1 cellular context compared by ENCODE assay signal in genomic region chr16:87789437-87790277, GRCh38.
A peak's percentile ranks its signal among the peaks of the same experiment; 100 is the strongest.
TF ChIP-seq lines count a peak whose summit lies in the region.

No MANE protein-coding gene starts in this region.

TF ChIP-seq in HepG2, 621 proteins besides CTCF, POLR2A, EP300 and RAD21 (continued from another document and continues in another):
- TF ChIP-seq CSRNP1 (CRISPR knock-in tag; IDR thresholded peaks at IDR 0.05) (no peak), CERS6 (CRISPR knock-in tag; IDR thresholded peaks at IDR 0.05) (no peak), ZNF513 (CRISPR knock-in tag; conservative IDR thresholded peaks at IDR 0.05) (no peak), BCLAF1 (IDR thresholded peaks at IDR 0.05) (no peak), IRF1 (CRISPR knock-in tag; IDR thresholded peaks at IDR 0.05; ENCODE audit: low read depth) (no peak), ZNF609 (CRISPR knock-in tag; IDR thresholded peaks at IDR 0.05; ENCODE audit: borderline replicate concordance) (peak; percentile 83; the same call in 1 of the 2 replicates), ZBTB34 (CRISPR knock-in tag; IDR thresholded peaks at IDR 0.05) (peak; percentile 86; the same call in 1 of the 2 replicates), ZNF160 (CRISPR knock-in tag; IDR thresholded peaks at IDR 0.05) (no peak), FOXO4 (CRISPR knock-in tag; conservative IDR thresholded peaks at IDR 0.05) (no peak), BCL3 (CRISPR knock-in tag; IDR thresholded peaks at IDR 0.05) (no peak; the same call in none of the 2 replicates), MBD4 (IDR thresholded peaks at IDR 0.05; ENCODE audit: borderline replicate concordance, low read length) (no peak), MED13 (CRISPR knock-in tag; IDR thresholded peaks at IDR 0.05) (no peak), TEF (CRISPR knock-in tag; IDR thresholded peaks at IDR 0.05) (no peak), SKI (IDR thresholded peaks at IDR 0.05; ENCODE audit: partially characterized antibody) (peak; percentile 38), HMGXB3 (CRISPR knock-in tag; IDR thresholded peaks at IDR 0.05; ENCODE audit: borderline replicate concordance) (peak; percentile 69; the same call in 1 of the 2 replicates), KAT2B (IDR thresholded peaks at IDR 0.05; ENCODE audit: borderline replicate concordance, low read depth, low read length) (no peak), ZNF18 (CRISPR knock-in tag; IDR thresholded peaks at IDR 0.05; ENCODE audit: insufficient replicate concordance) (peak; percentile 72), FOXA3 (CRISPR knock-in tag; IDR thresholded peaks at IDR 0.05) (peak; percentile 93), ZNF12 (CRISPR knock-in tag; IDR thresholded peaks at IDR 0.05) (peak; percentile 88), SUZ12 (IDR thresholded peaks at IDR 0.05; ENCODE audit: low read depth, low read length) (no peak), ZNF292 (CRISPR knock-in tag; IDR thresholded peaks at IDR 0.05; ENCODE audit: borderline replicate concordance, low read depth) (peak; percentile 85; the same call in 1 of the 2 replicates)
